Comparison of ENCODE assay signal across 15 cellular contexts in the genomic region with DNA sequence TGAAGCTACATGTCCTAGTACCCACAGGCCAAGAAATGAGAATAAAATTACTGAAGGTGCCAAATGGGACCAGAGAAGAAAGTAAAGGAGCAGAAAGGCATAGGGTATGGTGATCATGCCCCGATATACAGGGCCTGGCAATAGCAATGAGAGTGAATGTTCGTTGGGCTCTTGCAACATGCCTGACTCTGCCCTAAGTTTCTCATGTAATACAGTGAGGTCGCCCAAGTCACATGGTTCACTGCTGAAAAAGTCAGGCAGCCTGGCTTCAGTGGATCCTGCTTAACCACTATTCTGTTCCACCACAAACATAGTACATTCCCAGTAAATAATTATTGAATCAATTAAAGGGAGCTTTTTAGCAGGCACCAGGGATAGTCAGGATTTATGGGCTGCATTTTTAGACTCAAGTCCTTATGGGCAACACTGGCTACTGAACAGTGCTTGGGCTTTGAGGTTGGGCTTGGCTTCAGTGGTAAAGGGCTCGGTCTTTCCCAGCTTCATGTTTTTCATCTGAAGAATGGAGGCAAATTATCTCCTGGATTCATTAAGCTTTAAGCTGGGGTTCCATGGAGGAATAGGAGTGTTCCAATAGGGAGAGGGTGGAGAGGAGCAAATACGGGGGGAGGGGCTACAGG.
"Had no signal": no experiment of that assay in that cellular context is flagged by ENCODE, and none has a peak within 500 bp of the region (broad histone marks: within the 10 kb centered on the region; RNA-seq: fewer than 3 reads in every experiment).

No MANE protein-coding gene starts in this region.

- H3K4me3 ChIP-seq: lung, psoas muscle, right lobe of liver, spleen had no signal

- H3K9me3 Mint-ChIP-seq: activated naive CD4-positive, alpha-beta T cell treated with anti-CD3 and anti-CD28 coated beads, Interleukin-2, amount 50 U/mL, for 72 hours; activated T-cell treated with anti-CD3 and anti-CD28 coated beads, Interleukin-2, amount 50 U/mL, for 4 hours; naive thymus-derived CD4-positive, alpha-beta T cell; type B pancreatic cell had no signal

- H3K9me3 ChIP-seq: psoas muscle, right lobe of liver, spleen had no signal

- H3K4me1 ChIP-seq: psoas muscle, right lobe of liver, spleen had no signal

- ATAC-seq: activated naive CD4-positive, alpha-beta T cell treated with anti-CD3 and anti-CD28 coated beads, Interleukin-2, amount 50 U/mL, for 72 hours; naive thymus-derived CD4-positive, alpha-beta T cell; psoas muscle had no signal

- H3K36me3 Mint-ChIP-seq: activated naive CD4-positive, alpha-beta T cell treated with anti-CD3 and anti-CD28 coated beads, Interleukin-2, amount 50 U/mL, for 72 hours; naive thymus-derived CD4-positive, alpha-beta T cell; type B pancreatic cell had no signal

- H3K27me3 ChIP-seq: right lobe of liver, spleen had no signal

- H3K27ac ChIP-seq: psoas muscle, right lobe of liver, spleen had no signal

- H3K4me3 Mint-ChIP-seq: activated T-cell treated with anti-CD3 and anti-CD28 coated beads, Interleukin-2, amount 50 U/mL, for 4 hours; naive thymus-derived CD4-positive, alpha-beta T cell; type B pancreatic cell had no signal

- H3K27ac Mint-ChIP-seq: activated naive CD4-positive, alpha-beta T cell treated with anti-CD3 and anti-CD28 coated beads, Interleukin-2, amount 50 U/mL, for 72 hours; naive thymus-derived CD4-positive, alpha-beta T cell; type B pancreatic cell had no signal

- H3K36me3 ChIP-seq: right lobe of liver, spleen had no signal

- DNase-seq: activated CD4-positive, alpha-beta T cell treated with anti-CD3 and anti-CD28 coated beads for 1 hour; activated CD4-positive, alpha-beta T cell treated with anti-CD3 and anti-CD28 coated beads, Interleukin-2, amount 50 U/mL, for 48 hours; activated effector memory CD4-positive, alpha-beta T cell treated with anti-CD3 and anti-CD28 coated beads, Interleukin-2, amount 50 U/mL, for 16 hours; activated T-cell treated with anti-CD3 and anti-CD28 coated beads, Interleukin-2, amount 50 U/mL, for 4 hours; amygdala; naive thymus-derived CD4-positive, alpha-beta T cell; occipital lobe; psoas muscle; right lobe of liver; spleen; stimulated activated CD4-positive, alpha-beta T cell treated with anti-CD3 and anti-CD28 coated beads, Interleukin-2, amount 100 ng/mL, for 24 hours; stimulated activated naive CD4-positive, alpha-beta T cell had no signal

- H3K27me3 Mint-ChIP-seq: type B pancreatic cell had no signal
